Comparison of ENCODE assay signal across 8 cellular contexts in genomic region chr4:146132445-146132844, GRCh38. TPM values are rescaled to one million over a fixed set of nuclear protein-coding genes. Genes with fewer than 3 reads are reported as not detected.
DNase-seq lines count a peak whose midpoint lies in the region; ATAC-seq lines count a peak whose summit lies in the region.

No MANE protein-coding gene starts in this region.

- ATAC-seq in GM18873 (IDR thresholded peaks at IDR 0.05; ENCODE audit: low FRiP score, unreplicated experiment) (peak; percentile 100), GM21717 (IDR thresholded peaks at IDR 0.05; ENCODE audit: unreplicated experiment) (peak; percentile 99), HG03558 (IDR thresholded peaks at IDR 0.05; ENCODE audit: extremely low read depth, unreplicated experiment) (peak; percentile 98)

- peak; percentile 75 for DNase-seq in stimulated activated CD4-positive, alpha-beta T cell treated with anti-CD3 and anti-CD28 coated beads, Interleukin-15, amount 100 ng/mL, for 24 hours
- DNase-seq in G401 (ENCODE audit: low spot score) (no peak), DMS 273 treated with DMSO at 0.1 percent for 48 hours (lab: John Stamatoyannopoulos, UW) (no peak), NCI-H524 (lab: John Stamatoyannopoulos, UW) (no peak), AG20443 (ENCODE audit: low spot score) (no peak)

- in situ Hi-C loops in G401 (cut with HindIII; ENCODE audit: low sequenced_read_pairs), result no loop called here

RNA-seq across cellular contexts. Expression of gene LSM6, which starts 43.1 kb away (rescaled TPM):
- 54.7 and 106 TPM in 2 replicates for total RNA-seq in G401 (2014; rRNA removed; shearing (Covaris generic))
